In the genomic region with DNA sequence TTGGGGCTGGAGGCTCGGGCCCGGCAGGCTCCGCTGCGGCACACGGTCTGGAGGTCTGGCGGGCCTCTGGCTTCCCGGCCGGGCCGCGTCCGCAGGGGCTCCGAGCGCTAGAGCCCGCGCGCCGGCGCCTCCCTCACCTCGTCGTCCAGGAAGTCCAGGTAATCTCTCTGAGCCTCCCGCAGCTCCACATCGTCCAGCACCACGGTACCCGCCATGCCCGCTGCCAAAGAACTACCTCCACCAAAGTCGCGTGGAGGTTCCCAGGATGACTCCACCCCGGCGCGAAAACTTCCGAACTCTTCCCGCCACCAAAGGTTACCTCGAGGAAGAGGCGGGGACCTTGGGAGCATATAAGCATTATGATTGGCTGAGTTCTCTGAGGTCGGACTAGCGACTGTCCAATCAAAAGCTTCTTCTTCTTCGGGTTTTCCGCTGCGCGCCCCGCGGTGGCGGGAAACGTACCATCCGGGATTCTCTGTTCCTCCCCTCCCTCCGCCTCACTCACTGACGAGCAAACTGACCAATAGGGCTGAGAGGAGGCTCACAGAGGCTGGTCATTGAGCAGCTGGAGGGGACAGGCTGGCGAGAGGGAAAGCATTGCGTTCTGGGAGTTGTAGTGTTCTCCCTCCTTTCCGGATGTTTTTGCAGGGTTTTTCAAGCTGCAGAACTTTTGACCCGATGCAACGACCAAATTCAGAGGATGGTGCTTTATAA, we compare ENCODE assay signal across 1 cellular context.
A peak's percentile ranks its signal among the peaks of the same experiment; 100 is the strongest.
TF ChIP-seq lines count a peak whose summit lies in the region.

Gene MCM3, minus strand, starts transcription at position 283 of the 714 bp plus-strand sequence. Its CDS starts 68 bp downstream, at position 215.

TF ChIP-seq in K562, 482 proteins besides CTCF, POLR2A, EP300 and RAD21 (continued from another document and continues in another):
- TF ChIP-seq ZNF133 (CRISPR knock-in tag; IDR thresholded peaks at IDR 0.05) (no peak), ZNF165 (CRISPR knock-in tag; IDR thresholded peaks at IDR 0.05; ENCODE audit: borderline replicate concordance) (no peak), HNRNPLL (IDR thresholded peaks at IDR 0.05; ENCODE audit: low read depth, low read length, poor library complexity, severe bottlenecking) (peak; percentile 71), ZNF282 (CRISPR knock-in tag; IDR thresholded peaks at IDR 0.05) (no peak), ZBTB33 (CRISPR knock-in tag; IDR thresholded peaks at IDR 0.05) (no peak; the same call in 1 of the 2 replicates), ARHGAP35 (IDR thresholded peaks at IDR 0.05; ENCODE audit: partially characterized antibody) (no peak), ZNF436 (CRISPR knock-in tag; IDR thresholded peaks at IDR 0.05) (no peak), ZNF778 (CRISPR knock-in tag; IDR thresholded peaks at IDR 0.05) (no peak), ATF1 (CRISPR knock-in tag; IDR thresholded peaks at IDR 0.05) (no peak), ATF1 (tag; IDR thresholded peaks at IDR 0.05) (peak; percentile 94), TARDBP (IDR thresholded peaks at IDR 0.05) (no peak), NRF1 (conservative IDR thresholded peaks at IDR 0.05 in 1 of 2, IDR thresholded peaks at IDR 0.05 in 1 of 2) (peak; percentile 78 to 83), CBFB (CRISPR knock-in tag; IDR thresholded peaks at IDR 0.05) (no peak), SAFB (IDR thresholded peaks at IDR 0.05; ENCODE audit: borderline replicate concordance, low read depth, low read length) (no peak), CBX5 (IDR thresholded peaks at IDR 0.05; ENCODE audit: borderline replicate concordance, low read depth) (no peak), MYC (IDR thresholded peaks at IDR 0.05; ENCODE audit: low read depth, low read length) (peak; percentile 93), MYC (CRISPR knock-in tag; IDR thresholded peaks at IDR 0.05; ENCODE audit: borderline replicate concordance, low read depth) (no peak), ZNF561 (CRISPR knock-in tag; conservative IDR thresholded peaks at IDR 0.05) (no peak), RAD51 (IDR thresholded peaks at IDR 0.05; ENCODE audit: borderline replicate concordance, low read depth) (no peak), PHF21A (IDR thresholded peaks at IDR 0.05; ENCODE audit: borderline replicate concordance, low read depth) (no peak), FOXK1 (CRISPR knock-in tag; IDR thresholded peaks at IDR 0.05; ENCODE audit: borderline replicate concordance) (no peak), ZNF695 (CRISPR knock-in tag; IDR thresholded peaks at IDR 0.05) (no peak), JUNB (CRISPR knock-in tag; conservative IDR thresholded peaks at IDR 0.05) (no peak), ZNF146 (CRISPR knock-in tag; IDR thresholded peaks at IDR 0.05; ENCODE audit: unreplicated experiment) (no peak), SRF (CRISPR knock-in tag; IDR thresholded peaks at IDR 0.05) (peak in 1 of 2 experiments; percentile 71; a peak in 2 of 4 replicates), CAMTA2 (CRISPR knock-in tag; conservative IDR thresholded peaks at IDR 0.05) (no peak), ZBTB9 (CRISPR knock-in tag; IDR thresholded peaks at IDR 0.05) (no peak), ASH1L (IDR thresholded peaks at IDR 0.05; ENCODE audit: borderline replicate concordance, low read depth, partially characterized antibody) (peak; percentile 88), CGGBP1 (CRISPR knock-in tag; IDR thresholded peaks at IDR 0.05) (no peak), NFYB (IDR thresholded peaks at IDR 0.05; ENCODE audit: extremely low read depth, insufficient read length) (peak; percentile 87), ZBTB8A (IDR thresholded peaks at IDR 0.05; ENCODE audit: partially characterized antibody) (no peak), HMG20A (CRISPR knock-in tag; conservative IDR thresholded peaks at IDR 0.05) (no peak), ZNF445 (CRISPR knock-in tag; IDR thresholded peaks at IDR 0.05; ENCODE audit: low read depth) (no peak), RCOR1 (IDR thresholded peaks at IDR 0.05; ENCODE audit: borderline replicate concordance in 1 of 2, low read depth in 2 of 2, low read length in 2 of 2) (0 out of 4 replicates have a peak, but pooled peaks of 1 of the 2 experiments have one; percentile 26), HNRNPK (IDR thresholded peaks at IDR 0.05; ENCODE audit: low read depth, low read length, poor library complexity, severe bottlenecking) (no peak), ZFX (CRISPR knock-in tag; IDR thresholded peaks at IDR 0.05) (peak; percentile 57), ZNF239 (CRISPR knock-in tag; IDR thresholded peaks at IDR 0.05) (no peak), FUS (optimal IDR thresholded peaks at IDR 0.05; ENCODE audit: low read depth, low read length) (no peak), POLR2B (IDR thresholded peaks at IDR 0.05; ENCODE audit: low read depth, partially characterized antibody) (peak; percentile 66), ZNF507 (tag; conservative IDR thresholded peaks at IDR 0.05) (no peak), SIX5 (IDR thresholded peaks at IDR 0.05; ENCODE audit: borderline replicate concordance in 1 of 2, insufficient read depth in 1 of 2, low read depth in 1 of 2, low read length in 2 of 2) (peak; percentile 61 to 68; a peak in 3 of 4 replicates), PKNOX1 (IDR thresholded peaks at IDR 0.05) (peak; percentile 99), EHMT2 (IDR thresholded peaks at IDR 0.05) (no peak), HLTF (IDR thresholded peaks at IDR 0.05) (peak; percentile 20; the same call in 1 of the 2 replicates)
- TF ChIP-seq, protein P1, sequence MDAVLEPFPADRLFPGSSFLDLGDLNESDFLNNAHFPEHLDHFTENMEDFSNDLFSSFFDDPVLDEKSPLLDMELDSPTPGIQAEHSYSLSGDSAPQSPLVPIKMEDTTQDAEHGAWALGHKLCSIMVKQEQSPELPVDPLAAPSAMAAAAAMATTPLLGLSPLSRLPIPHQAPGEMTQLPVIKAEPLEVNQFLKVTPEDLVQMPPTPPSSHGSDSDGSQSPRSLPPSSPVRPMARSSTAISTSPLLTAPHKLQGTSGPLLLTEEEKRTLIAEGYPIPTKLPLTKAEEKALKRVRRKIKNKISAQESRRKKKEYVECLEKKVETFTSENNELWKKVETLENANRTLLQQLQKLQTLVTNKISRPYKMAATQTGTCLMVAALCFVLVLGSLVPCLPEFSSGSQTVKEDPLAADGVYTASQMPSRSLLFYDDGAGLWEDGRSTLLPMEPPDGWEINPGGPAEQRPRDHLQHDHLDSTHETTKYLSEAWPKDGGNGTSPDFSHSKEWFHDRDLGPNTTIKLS (IDR thresholded peaks at IDR 0.05; ENCODE audit: borderline replicate concordance, low read depth) = peak; percentile 62
- TF ChIP-seq, protein P2, sequence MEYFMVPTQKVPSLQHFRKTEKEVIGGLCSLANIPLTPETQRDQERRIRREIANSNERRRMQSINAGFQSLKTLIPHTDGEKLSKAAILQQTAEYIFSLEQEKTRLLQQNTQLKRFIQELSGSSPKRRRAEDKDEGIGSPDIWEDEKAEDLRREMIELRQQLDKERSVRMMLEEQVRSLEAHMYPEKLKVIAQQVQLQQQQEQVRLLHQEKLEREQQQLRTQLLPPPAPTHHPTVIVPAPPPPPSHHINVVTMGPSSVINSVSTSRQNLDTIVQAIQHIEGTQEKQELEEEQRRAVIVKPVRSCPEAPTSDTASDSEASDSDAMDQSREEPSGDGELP (CRISPR knock-in tag; IDR thresholded peaks at IDR 0.05; ENCODE audit: borderline replicate concordance) = peak; percentile 100
- TF ChIP-seq, protein P3, sequence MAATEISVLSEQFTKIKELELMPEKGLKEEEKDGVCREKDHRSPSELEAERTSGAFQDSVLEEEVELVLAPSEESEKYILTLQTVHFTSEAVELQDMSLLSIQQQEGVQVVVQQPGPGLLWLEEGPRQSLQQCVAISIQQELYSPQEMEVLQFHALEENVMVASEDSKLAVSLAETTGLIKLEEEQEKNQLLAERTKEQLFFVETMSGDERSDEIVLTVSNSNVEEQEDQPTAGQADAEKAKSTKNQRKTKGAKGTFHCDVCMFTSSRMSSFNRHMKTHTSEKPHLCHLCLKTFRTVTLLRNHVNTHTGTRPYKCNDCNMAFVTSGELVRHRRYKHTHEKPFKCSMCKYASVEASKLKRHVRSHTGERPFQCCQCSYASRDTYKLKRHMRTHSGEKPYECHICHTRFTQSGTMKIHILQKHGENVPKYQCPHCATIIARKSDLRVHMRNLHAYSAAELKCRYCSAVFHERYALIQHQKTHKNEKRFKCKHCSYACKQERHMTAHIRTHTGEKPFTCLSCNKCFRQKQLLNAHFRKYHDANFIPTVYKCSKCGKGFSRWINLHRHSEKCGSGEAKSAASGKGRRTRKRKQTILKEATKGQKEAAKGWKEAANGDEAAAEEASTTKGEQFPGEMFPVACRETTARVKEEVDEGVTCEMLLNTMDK (IDR thresholded peaks at IDR 0.05; ENCODE audit: borderline replicate concordance, insufficient read depth, low read depth, low read length, poor library complexity, severe bottlenecking) = peak; percentile 34
- TF ChIP-seq, protein P4, sequence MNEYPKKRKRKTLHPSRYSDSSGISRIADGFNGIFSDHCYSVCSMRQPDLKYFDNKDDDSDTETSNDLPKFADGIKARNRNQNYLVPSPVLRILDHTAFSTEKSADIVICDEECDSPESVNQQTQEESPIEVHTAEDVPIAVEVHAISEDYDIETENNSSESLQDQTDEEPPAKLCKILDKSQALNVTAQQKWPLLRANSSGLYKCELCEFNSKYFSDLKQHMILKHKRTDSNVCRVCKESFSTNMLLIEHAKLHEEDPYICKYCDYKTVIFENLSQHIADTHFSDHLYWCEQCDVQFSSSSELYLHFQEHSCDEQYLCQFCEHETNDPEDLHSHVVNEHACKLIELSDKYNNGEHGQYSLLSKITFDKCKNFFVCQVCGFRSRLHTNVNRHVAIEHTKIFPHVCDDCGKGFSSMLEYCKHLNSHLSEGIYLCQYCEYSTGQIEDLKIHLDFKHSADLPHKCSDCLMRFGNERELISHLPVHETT (CRISPR knock-in tag; conservative IDR thresholded peaks at IDR 0.05 in 1 of 2, IDR thresholded peaks at IDR 0.05 in 1 of 2) = peak in 1 of 2 experiments; percentile 72; a peak in 1 of 4 replicates
- TF ChIP-seq, protein P5, sequence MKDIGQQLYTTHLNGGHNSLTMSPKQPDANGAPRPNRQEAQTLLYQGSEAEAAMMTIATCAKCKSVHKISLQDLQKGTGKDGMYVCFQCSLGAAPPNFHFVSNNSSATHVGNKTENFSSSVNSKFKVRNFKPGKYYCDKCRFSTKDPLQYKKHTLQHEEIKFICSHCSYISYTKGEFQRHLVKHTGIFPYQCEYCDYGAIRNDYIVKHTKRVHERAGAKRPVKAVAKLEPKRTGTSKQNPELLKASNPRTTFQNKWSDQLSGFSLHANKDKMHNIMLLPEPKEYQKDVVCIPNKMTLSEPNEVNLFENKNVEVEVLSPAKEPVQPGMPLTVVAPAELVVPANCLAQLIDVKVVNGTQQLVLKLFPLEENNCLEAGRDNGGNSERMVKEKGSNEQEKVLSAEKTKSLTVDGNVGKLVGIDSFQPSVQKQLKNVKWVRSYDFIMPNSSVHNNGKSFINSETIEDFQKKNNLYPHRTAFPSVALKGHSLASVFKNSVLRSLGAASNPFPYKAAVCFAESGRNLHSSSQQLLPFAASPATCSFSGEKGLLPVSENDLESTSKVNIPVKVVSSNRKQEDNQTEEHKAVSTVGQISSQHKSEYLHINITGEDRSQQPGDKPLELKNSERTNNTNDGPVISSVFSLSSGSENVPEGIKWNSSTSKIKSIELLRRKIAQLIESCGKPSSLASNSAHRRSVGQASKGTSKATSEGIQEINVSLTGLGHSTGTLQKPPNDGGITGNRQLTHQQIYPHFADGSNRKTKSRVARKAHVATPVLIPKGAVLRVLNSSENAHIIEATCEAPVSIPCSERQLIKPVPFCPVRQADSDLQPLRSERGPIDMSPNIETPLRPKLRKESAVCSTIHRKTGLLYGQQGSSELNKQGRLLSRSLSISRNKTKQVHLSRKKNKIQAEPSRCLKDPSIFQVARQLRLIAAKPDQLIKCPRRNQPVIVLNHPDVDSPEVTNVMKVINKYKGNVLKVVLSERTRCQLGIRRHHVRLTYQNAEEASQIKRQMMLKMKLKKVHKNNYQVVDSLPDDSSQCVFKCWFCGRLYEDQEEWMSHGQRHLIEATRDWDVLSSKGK (CRISPR knock-in tag; IDR thresholded peaks at IDR 0.05) = no peak
